In genomic region chr10:95693331-95693667, GRCh38 we compare ENCODE assay signal across 8 cellular contexts. TPM values are rescaled to one million over a fixed set of nuclear protein-coding genes. Genes with fewer than 3 reads are reported as not detected.
DNase-seq lines count a peak whose midpoint lies in the region; ATAC-seq and TF ChIP-seq lines count a peak whose summit lies in the region.

No MANE protein-coding gene starts in this region.

- H3K4me1 ChIP-seq in gastrocnemius medialis: peaks cover 4 to 13% of the 10 kb centered on the region in 2 donors

- intact Hi-C loops in gastrocnemius medialis (cut with DNase I; ENCODE audit: low total_unique reads): loop anchor here (2.0 to 5.0 kb wide), 3 partner anchors 36 to 600 kb away; partner anchors contain the start of genes ALDH18A1 and CC2D2B

- H3K27me3 Mint-ChIP-seq in activated T-cell treated with anti-CD3 and anti-CD28 coated beads, Interleukin-2, amount 50 U/mL, for 24 hours: no peaks in the 10 kb centered on the region
- no peaks in the 10 kb centered on the region for H3K27me3 Mint-ChIP-seq in glutamatergic neuron (ENCODE audit: unreplicated experiment)

- in situ Hi-C loops in gastrocnemius medialis (cut with MboI; ENCODE audit: low sequenced_read_pairs in 4 of 4): loop anchor here in 2 of 4 donors (10.0 to 25.0 kb wide), 2 partner anchors 152 to 344 kb away; partner anchors contain the start of gene CCNJ (in 2 of the 2)

- H3K4me1 Mint-ChIP-seq in activated T-cell treated with anti-CD3 and anti-CD28 coated beads, Interleukin-2, amount 50 U/mL, for 24 hours (ENCODE audit: low read depth): peaks cover 47% of the 10 kb centered on the region
- peaks cover 8% of the 10 kb centered on the region for H3K4me1 Mint-ChIP-seq in glutamatergic neuron (ENCODE audit: low read depth, unreplicated experiment)

- peak overlapping the region; percentile 98 for H3K4me3 Mint-ChIP-seq in activated T-cell treated with anti-CD3 and anti-CD28 coated beads, Interleukin-2, amount 50 U/mL, for 24 hours
- peak overlapping the region; percentile 98 for H3K4me3 Mint-ChIP-seq in glutamatergic neuron (ENCODE audit: unreplicated experiment)

- H3K27me3 ChIP-seq in WERI-Rb-1 (ENCODE audit: insufficient read depth, low read depth, severe bottlenecking) (no peaks in the 10 kb centered on the region), gastrocnemius medialis (no peaks in the 10 kb centered on the region)

- H3K4me3 ChIP-seq in WERI-Rb-1 (ENCODE audit: low read depth, low read length) (peak overlapping the region; percentile 71), gastrocnemius medialis (peak overlapping the region; percentile 77 to 93 (median 92))

- H3K36me3 ChIP-seq in WERI-Rb-1 (peaks cover 23% of the 10 kb centered on the region), gastrocnemius medialis (peaks cover 0 to 31% of the 10 kb centered on the region in 2 donors)

- peak overlapping the region; percentile 97 for H3K27ac Mint-ChIP-seq in activated T-cell treated with anti-CD3 and anti-CD28 coated beads, Interleukin-2, amount 50 U/mL, for 24 hours
- H3K27ac Mint-ChIP-seq in glutamatergic neuron (ENCODE audit: unreplicated experiment): peak overlapping the region; percentile 53

- H3K36me3 Mint-ChIP-seq in activated T-cell treated with anti-CD3 and anti-CD28 coated beads, Interleukin-2, amount 50 U/mL, for 24 hours (ENCODE audit: low read depth): peaks cover 54% of the 10 kb centered on the region
- H3K36me3 Mint-ChIP-seq in glutamatergic neuron (ENCODE audit: unreplicated experiment): no peaks in the 10 kb centered on the region

- H3K27ac ChIP-seq in WERI-Rb-1 (peak overlapping the region; percentile 50), gastrocnemius medialis (peak overlapping the region; percentile 81 to 90 (median 87))

- no peaks in the 10 kb centered on the region for H3K9me3 ChIP-seq in WERI-Rb-1 (ENCODE audit: severe bottlenecking)
- no peaks in the 10 kb centered on the region for H3K9me3 ChIP-seq in gastrocnemius medialis

- TF ChIP-seq POLR2A in gastrocnemius medialis (IDR thresholded peaks at IDR 0.05): no peak

- no peak for ATAC-seq in gastrocnemius medialis
- ATAC-seq in HG03342 (IDR thresholded peaks at IDR 0.05; ENCODE audit: unreplicated experiment): no peak

- TF ChIP-seq CTCF in WERI-Rb-1 (IDR thresholded peaks at IDR 0.05; ENCODE audit: low read depth, low read length): no peak
- no peak for TF ChIP-seq CTCF in glutamatergic neuron (IDR thresholded peaks at IDR 0.05; ENCODE audit: partially characterized antibody, unreplicated experiment)
- no peak for TF ChIP-seq CTCF in gastrocnemius medialis (IDR thresholded peaks at IDR 0.05 in 4 of 5, conservative IDR thresholded peaks at IDR 0.05 in 1 of 5)

- H3K9me3 Mint-ChIP-seq in activated T-cell treated with anti-CD3 and anti-CD28 coated beads, Interleukin-2, amount 50 U/mL, for 24 hours: no peaks in the 10 kb centered on the region
- H3K9me3 Mint-ChIP-seq in glutamatergic neuron (ENCODE audit: unreplicated experiment): no peaks in the 10 kb centered on the region

- DNase-seq in activated T-cell treated with anti-CD3 and anti-CD28 coated beads, Interleukin-2, amount 50 U/mL, for 24 hours: no peak
- DNase-seq in activated T-cell treated with anti-CD3 and anti-CD28 coated beads, Interleukin-2, amount 50 U/mL, for 1 hour: no peak
- DNase-seq in WERI-Rb-1: no peak
- no peak for DNase-seq in glutamatergic neuron
- no peak for DNase-seq in gastrocnemius medialis
- no peak for DNase-seq in NCI-H187 treated with DMSO at 0.1 percent for 48 hours (lab: John Stamatoyannopoulos, UW)
- DNase-seq in NCI-H82 (lab: John Stamatoyannopoulos, UW): no peak

RNA-seq across cellular contexts. Expression of gene TCTN3, which starts 0.4 kb away (rescaled TPM):
- total RNA-seq in glutamatergic neuron (ENCODE audit: unreplicated experiment): 14.7 TPM
- 1 to 10 TPM; 6.3 to 8.6 (median 6.8) TPM for total RNA-seq in gastrocnemius medialis

RNA-seq across cellular contexts. Expression of gene ALDH18A1, which starts 36.8 kb away (rescaled TPM):
- total RNA-seq in glutamatergic neuron (ENCODE audit: unreplicated experiment) (32.2 TPM), gastrocnemius medialis (1 to 10 TPM; 2.6 to 6.7 (median 5.7) TPM)
